8 cellular contexts compared by ENCODE assay signal in genomic region chr16:15961060-15961511, GRCh38. TPM values are rescaled to one million over a fixed set of nuclear protein-coding genes. Genes with fewer than 3 reads are reported as not detected.
DNase-seq lines count a peak whose midpoint lies in the region; ATAC-seq and TF ChIP-seq lines count a peak whose summit lies in the region.

No MANE protein-coding gene starts in this region.

- no peaks in the 10 kb centered on the region for H3K27me3 Mint-ChIP-seq in activated CD4-positive, alpha-beta memory T cell treated with anti-CD3 and anti-CD28 coated beads for 36 hours

- H3K9me3 Mint-ChIP-seq in activated CD4-positive, alpha-beta memory T cell treated with anti-CD3 and anti-CD28 coated beads for 36 hours, result peaks cover 20% of the 10 kb centered on the region

- H3K9me3 ChIP-seq in thymus (ENCODE audit: control insufficient read depth) (peaks cover 2% of the 10 kb centered on the region), tibial nerve (no peaks in the 10 kb centered on the region)

- no peak for TF ChIP-seq POLR2A in tibial nerve (IDR thresholded peaks at IDR 0.05)

- intact Hi-C loops in activated CD4-positive, alpha-beta memory T cell treated with anti-CD3 and anti-CD28 coated beads for 36 hours (cut with micrococcal nuclease), result loop anchor here (1.0 to 5.0 kb wide), 6 partner anchors 9 to 369 kb away; partner anchors contain the start of genes CEP20 and MARF1

- ATAC-seq in GM18511 (IDR thresholded peaks at IDR 0.05; ENCODE audit: unreplicated experiment), result peak; percentile 72
- ATAC-seq in HG03095 (IDR thresholded peaks at IDR 0.05; ENCODE audit: unreplicated experiment), result peak; percentile 78

- POLR2A ChIA-PET in activated CD4-positive, alpha-beta memory T cell treated with anti-CD3 and anti-CD28 coated beads for 36 hours (lab: Charles Lee), result interaction anchor here (0.7 to 2.0 kb wide), 3 partner anchors 10 to 73 kb away, joined by 3 to 6 read pairs (median 5); partner anchors contain the start of gene CEP20

- H3K27me3 ChIP-seq in thymus (ENCODE audit: control insufficient read depth, insufficient read depth), result no peaks in the 10 kb centered on the region
- no peaks in the 10 kb centered on the region for H3K27me3 ChIP-seq in tibial nerve

- H3K36me3 Mint-ChIP-seq in activated CD4-positive, alpha-beta memory T cell treated with anti-CD3 and anti-CD28 coated beads for 36 hours, result peaks cover 32% of the 10 kb centered on the region

- peak overlapping the region; percentile 78 for H3K4me3 Mint-ChIP-seq in activated CD4-positive, alpha-beta memory T cell treated with anti-CD3 and anti-CD28 coated beads for 36 hours

- TF ChIP-seq EP300 in tibial nerve (IDR thresholded peaks at IDR 0.05), result no peak

- WGBS in thymus, result 10% methylated on average over 5 of the region's 5 CpGs
- 58 to 67% methylated on average over 5 of the region's 5 CpGs for WGBS in tibial nerve, 2 donors

- H3K36me3 ChIP-seq in thymus (ENCODE audit: control insufficient read depth, insufficient read depth), result no peaks in the 10 kb centered on the region
- H3K36me3 ChIP-seq in tibial nerve, result no peaks in the 10 kb centered on the region

- TF ChIP-seq CTCF in tibial nerve (IDR thresholded peaks at IDR 0.05), result no peak

- CTCF ChIA-PET in activated CD4-positive, alpha-beta memory T cell treated with anti-CD3 and anti-CD28 coated beads for 36 hours (lab: Charles Lee), result no interaction called here

- H3K27ac Mint-ChIP-seq in activated CD4-positive, alpha-beta memory T cell treated with anti-CD3 and anti-CD28 coated beads for 36 hours, result peak overlapping the region; percentile 100

- H3K4me1 Mint-ChIP-seq in activated CD4-positive, alpha-beta memory T cell treated with anti-CD3 and anti-CD28 coated beads for 36 hours (ENCODE audit: low read depth), result peaks cover 84% of the 10 kb centered on the region

- H3K4me1 ChIP-seq in thymus (ENCODE audit: control insufficient read depth, insufficient read depth, low read length) (peaks cover 38% of the 10 kb centered on the region), tibial nerve (peaks cover 0 to 29% (median 0%) of the 10 kb centered on the region in 4 donors)

- H3K27ac ChIP-seq in thymus (ENCODE audit: low read depth) (peak overlapping the region; percentile 64), tibial nerve (peak overlapping the region in 1 of 4 donors; percentile 36)

- peak overlapping the region; percentile 26 for H3K4me3 ChIP-seq in thymus (ENCODE audit: low read length)
- H3K4me3 ChIP-seq in tibial nerve, result no peak overlapping the region

- peak; percentile 86 for DNase-seq in activated CD4-positive, alpha-beta memory T cell treated with anti-CD3 and anti-CD28 coated beads for 36 hours
- DNase-seq in iris pigment epithelial cell (ENCODE audit: low read depth) (peak; percentile 66), tibial nerve (ENCODE audit: low spot score in 2 of 2) (no peak), COR-L47 (lab: John Stamatoyannopoulos, UW) (no peak), NCI-H82 treated with DMSO at 0.1 percent for 48 hours (lab: John Stamatoyannopoulos, UW; ENCODE audit: unreplicated experiment) (no peak)

RNA-seq across cellular contexts. Expression of gene ABCC1, which starts 11.7 kb away (rescaled TPM):
- total RNA-seq in activated CD4-positive, alpha-beta memory T cell treated with anti-CD3 and anti-CD28 coated beads for 36 hours, result 10 to 100 TPM; 49.1 to 50.3 TPM
- 18.1 TPM for polyA plus RNA-seq in thymus
- 10 to 100 TPM; 24.3 to 32.2 (median 25.7) TPM for total RNA-seq in tibial nerve

Comparison
In these comparisons a context has a peak if more than half of its experiments do, and no peak if none do; other contexts are left out.
1. DNase-seq: peak in activated CD4-positive, alpha-beta memory T cell treated with anti-CD3 and anti-CD28 coated beads for 36 hours (single experiment) and iris pigment epithelial cell (single experiment); none in tibial nerve (0 of 2), COR-L47 (single experiment) and NCI-H82 treated with DMSO at 0.1 percent for 48 hours (single experiment).